ENCODE assay signal across 21 cellular contexts in the genomic region with DNA sequence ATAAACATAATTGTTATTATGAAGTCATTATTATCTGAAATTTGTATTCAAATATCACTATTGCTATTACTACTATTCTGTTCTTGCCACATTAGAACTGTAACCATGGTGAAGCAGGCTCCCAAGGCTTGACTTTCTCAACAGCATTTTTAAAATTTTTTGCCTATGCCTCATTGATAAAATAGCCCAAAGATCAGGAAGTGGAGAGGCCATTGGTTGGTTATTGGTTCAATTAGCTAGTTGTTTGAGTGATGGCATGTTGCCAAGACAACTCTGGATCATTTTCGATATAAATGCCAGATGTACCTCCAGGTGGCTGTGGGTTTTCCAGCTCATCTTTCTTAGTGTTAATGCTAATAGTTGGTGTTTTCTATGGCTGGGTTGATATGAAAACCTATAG.
DNase-seq lines count a peak whose midpoint lies in the region; ATAC-seq and TF ChIP-seq lines count a peak whose summit lies in the region.
"Had no signal": no experiment of that assay in that cellular context is flagged by ENCODE, and none has a peak within 500 bp of the region (broad histone marks: within the 10 kb centered on the region; RNA-seq: fewer than 3 reads in every experiment).

No MANE protein-coding gene starts in this region.

- no peaks in the 10 kb centered on the region for H3K27me3 Mint-ChIP-seq in Calu3 (ENCODE audit: unreplicated experiment)

- CTCF ChIA-PET in Calu3 (lab: Charles Lee) = no interaction called here
- CTCF ChIA-PET in PC-3 (lab: Charles Lee) = no interaction called here

- H3K9me3 ChIP-seq in PC-3 (ENCODE audit: low read length) = no peaks in the 10 kb centered on the region
- H3K9me3 ChIP-seq: right lobe of liver, thyroid gland had no signal

- H3K79me2 ChIP-seq in PC-3 (ENCODE audit: low read length) = no peaks in the 10 kb centered on the region

- H3K27ac ChIP-seq in PC-3 (ENCODE audit: low read length) = no peak overlapping the region
- H3K27ac ChIP-seq in foreskin keratinocyte = no peak overlapping the region
- H3K27ac ChIP-seq: right lobe of liver, thyroid gland had no signal

- no peak overlapping the region for H3K4me3 ChIP-seq in PC-3 (ENCODE audit: low read length)
- H3K4me3 ChIP-seq: lung, right lobe of liver, thyroid gland had no signal

- H3K27ac Mint-ChIP-seq in Calu3 (ENCODE audit: unreplicated experiment) = no peak overlapping the region
- H3K27ac Mint-ChIP-seq: activated naive CD4-positive, alpha-beta T cell treated with anti-CD3 and anti-CD28 coated beads for 36 hours; CD8-positive, alpha-beta T cell; endodermal cell had no signal

- H3K36me3 ChIP-seq in PC-3 (ENCODE audit: low read depth, low read length) = no peaks in the 10 kb centered on the region
- H3K36me3 ChIP-seq: right lobe of liver, thyroid gland had no signal

- POLR2A ChIA-PET in PC-3 (lab: Charles Lee; ENCODE audit: unreplicated experiment) = no interaction called here

- intact Hi-C loops in Calu3 (cut with micrococcal nuclease; ENCODE audit: unreplicated experiment) = no loop called here
- intact Hi-C loops in PC-3 (cut with micrococcal nuclease) = no loop called here

- H3K9ac ChIP-seq in PC-3 (ENCODE audit: low read length) = no peak overlapping the region

- ATAC-seq in PC-3 = no peak
- ATAC-seq in foreskin keratinocyte = no peak
- ATAC-seq in HG02885 (IDR thresholded peaks at IDR 0.05; ENCODE audit: poor library complexity, unreplicated experiment) = no peak
- no peak for ATAC-seq in GM21717 (IDR thresholded peaks at IDR 0.05; ENCODE audit: unreplicated experiment)
- ATAC-seq: CD8-positive, alpha-beta T cell; right lobe of liver had no signal

- H3K4me1 Mint-ChIP-seq in Calu3 (ENCODE audit: low read depth, unreplicated experiment) = peaks cover 16% of the 10 kb centered on the region
- H3K4me1 Mint-ChIP-seq: endodermal cell had no signal

- H3K4me1 ChIP-seq in PC-3 (ENCODE audit: insufficient read depth, low read length) = no peaks in the 10 kb centered on the region
- H3K4me1 ChIP-seq in foreskin keratinocyte = no peaks in the 10 kb centered on the region
- H3K4me1 ChIP-seq: right lobe of liver, thyroid gland had no signal

- H3K9me2 ChIP-seq in PC-3 (replicated peaks; ENCODE audit: low read length) = no peaks in the 10 kb centered on the region

- H3F3A ChIP-seq in PC-3 (ENCODE audit: low read length, unreplicated experiment) = no peaks in the 10 kb centered on the region

- no peak overlapping the region for H3K4me3 Mint-ChIP-seq in Calu3 (ENCODE audit: low read depth, unreplicated experiment)
- H3K4me3 Mint-ChIP-seq: activated naive CD4-positive, alpha-beta T cell treated with anti-CD3 and anti-CD28 coated beads for 36 hours; CD8-positive, alpha-beta T cell; endodermal cell had no signal

- DNase-seq in Calu3 = peak; percentile 39
- peak; percentile 29 for DNase-seq in NCI-H1105 (lab: John Stamatoyannopoulos, UW)
- DNase-seq in PC-3 = peak; percentile 15
- peak; percentile 50 to 63 for DNase-seq in foreskin keratinocyte
- no peak for DNase-seq in effector CD8-positive, alpha-beta T cell (lab: John Stamatoyannopoulos, UW)
- no peak for DNase-seq in iPS-NIHi11 (ENCODE audit: low spot score)
- DNase-seq: activated naive CD4-positive, alpha-beta T cell treated with anti-CD3 and anti-CD28 coated beads for 36 hours; aorta; CD8-positive, alpha-beta T cell; endodermal cell; GOT3; Kasumi-1; NCI-H1092; occipital lobe; right lobe of liver; Right ventricle myocardium superior; stimulated activated naive CD4-positive, alpha-beta T cell; thyroid gland had no signal

- H3K9me3 Mint-ChIP-seq in Calu3 (ENCODE audit: low read depth, unreplicated experiment) = no peaks in the 10 kb centered on the region
- H3K9me3 Mint-ChIP-seq: activated naive CD4-positive, alpha-beta T cell treated with anti-CD3 and anti-CD28 coated beads for 36 hours; CD8-positive, alpha-beta T cell had no signal

- no peaks in the 10 kb centered on the region for H4K20me1 ChIP-seq in PC-3 (ENCODE audit: low read length)

- BruUV-seq in Calu3 (replicated peaks; lab: Mats Ljungman, UMichigan) (no TSS peak), PC-3 (replicated peaks; lab: Mats Ljungman, UMichigan) (no TSS peak)

- H3K36me3 Mint-ChIP-seq in Calu3 (ENCODE audit: insufficient read depth, unreplicated experiment) = peaks cover 5% of the 10 kb centered on the region
- H3K36me3 Mint-ChIP-seq: CD8-positive, alpha-beta T cell had no signal

- TF ChIP-seq CTCF in Calu3 (IDR thresholded peaks at IDR 0.05; ENCODE audit: unreplicated experiment) = no peak
- no peak for TF ChIP-seq CTCF in PC-3 (conservative IDR thresholded peaks at IDR 0.05; ENCODE audit: low read depth, low read length)
- TF ChIP-seq CTCF in foreskin keratinocyte (conservative IDR thresholded peaks at IDR 0.05) = no peak

- no peak overlapping the region for H2AFZ ChIP-seq in PC-3 (ENCODE audit: low read length)

- peaks cover 14% of the 10 kb centered on the region; the same call in 1 of the 2 replicates for H3K27me3 ChIP-seq in PC-3 (ENCODE audit: low read length)
- no peaks in the 10 kb centered on the region for H3K27me3 ChIP-seq in foreskin keratinocyte
- H3K27me3 ChIP-seq: right lobe of liver, thyroid gland had no signal

- no peak overlapping the region for H3K4me2 ChIP-seq in PC-3 (ENCODE audit: low read length)

Comparison
In these comparisons a context has a peak if more than half of its experiments do, and no peak if none do; other contexts are left out.
1. DNase-seq: peak in Calu3 (single experiment), NCI-H1105 (single experiment), PC-3 (single experiment) and foreskin keratinocyte (2 of 2); none in effector CD8-positive, alpha-beta T cell (single experiment) and iPS-NIHi11 (single experiment).